In genomic region chr4:99808260-99808857, GRCh38 we compare ENCODE assay signal across 9 cellular contexts. TPM values are rescaled to one million over a fixed set of nuclear protein-coding genes. Genes with fewer than 3 reads are reported as not detected.
DNase-seq lines count a peak whose midpoint lies in the region; ATAC-seq lines count a peak whose summit lies in the region.
"Had no signal": no experiment of that assay in that cellular context is flagged by ENCODE, and none has a peak within 500 bp of the region (broad histone marks: within the 10 kb centered on the region; RNA-seq: fewer than 3 reads in every experiment).

No MANE protein-coding gene starts in this region.

- ATAC-seq in HG02678 (IDR thresholded peaks at IDR 0.05; ENCODE audit: unreplicated experiment): peak; percentile 87
- ATAC-seq in activated CD4-positive, CD25-positive, alpha-beta regulatory T cell treated with anti-CD3 and anti-CD28 coated beads, Interleukin-2, amount 50 U/mL, for 24 hours: peak; percentile 85 to 88

- DNase-seq in NK-92 treated with Interleukin-12 subunit alpha and Interleukin-12 subunit beta, amount 100 ng/mL, for 24 hours (lab: John Stamatoyannopoulos, UW): peak; percentile 21
- DNase-seq in NK-92 (lab: John Stamatoyannopoulos, UW; ENCODE audit: unreplicated experiment): no peak
- DNase-seq in NCI-H1694 (lab: John Stamatoyannopoulos, UW): peak; percentile 19
- peak; percentile 29 for DNase-seq in cerebellar cortex (ENCODE audit: low spot score)
- peak; percentile 57 to 63 for DNase-seq in lung microvascular endothelial cell (ENCODE audit: low read depth in 2 of 2)
- DNase-seq in stimulated activated CD8-positive, alpha-beta memory T cell treated with anti-CD3 and anti-CD28 coated beads, Interleukin-7, amount 100 ng/mL, for 24 hours (ENCODE audit: low read depth): peak; percentile 46

RNA-seq across cellular contexts. Expression of gene DAPP1, which starts 8.3 kb away (rescaled TPM):
- not detected in 2 replicates for total RNA-seq in lung microvascular endothelial cell
- total RNA-seq: pulmonary artery endothelial cell had no signal
